8 cellular contexts compared by ENCODE assay signal in the genomic region with DNA sequence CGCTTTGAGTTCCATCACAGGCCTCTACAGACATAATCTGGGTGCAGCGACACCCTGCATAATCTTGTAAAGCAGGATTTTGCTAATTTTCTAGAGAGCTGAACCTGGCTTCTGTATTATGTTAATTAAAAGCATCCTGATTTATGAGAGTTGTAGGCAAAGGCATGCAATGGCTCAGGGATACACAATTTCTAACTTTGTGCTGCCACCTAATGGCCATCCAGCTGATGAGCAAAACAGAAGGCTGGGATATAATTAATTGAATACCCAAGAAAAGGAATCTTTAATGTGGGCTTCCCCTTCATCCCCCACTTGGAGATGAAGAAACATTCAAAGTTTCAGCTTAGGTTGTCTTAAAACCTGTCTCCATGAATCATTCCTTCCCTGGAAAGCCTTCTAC.
A peak's percentile ranks its signal among the peaks of the same experiment; 100 is the strongest.
DNase-seq lines count a peak whose midpoint lies in the region; ATAC-seq and TF ChIP-seq lines count a peak whose summit lies in the region.

No MANE protein-coding gene starts in this region.

- peak; percentile 64 for ATAC-seq in GM18907 (IDR thresholded peaks at IDR 0.05; ENCODE audit: unreplicated experiment)
- ATAC-seq in GM21423 (IDR thresholded peaks at IDR 0.05; ENCODE audit: unreplicated experiment) = no peak

- no peak overlapping the region for H3K27ac Mint-ChIP-seq in activated T-cell treated with anti-CD3 and anti-CD28 coated beads, Interleukin-2, amount 50 U/mL, for 24 hours

- no peaks in the 10 kb centered on the region for H3K79me2 ChIP-seq in smooth muscle cell (ENCODE audit: low read depth)

- POLR2A ChIA-PET in RWPE1 (lab: Yijun Ruan, JAX; ENCODE audit: low non-redundant PET) = no interaction called here

- H3K9me3 ChIP-seq in smooth muscle cell (replicated peaks; ENCODE audit: low read depth) = no peaks in the 10 kb centered on the region

- TF ChIP-seq CTCF in C4-2B (conservative IDR thresholded peaks at IDR 0.05) = peak; percentile 64
- peak; percentile 41 for TF ChIP-seq CTCF in RWPE1 (conservative IDR thresholded peaks at IDR 0.05; ENCODE audit: low read depth)
- peak; percentile 45 for TF ChIP-seq CTCF in fibroblast of villous mesenchyme (IDR thresholded peaks at IDR 0.05; ENCODE audit: insufficient read depth, low read depth, low read length)
- peak; percentile 53 for TF ChIP-seq CTCF in smooth muscle cell (IDR thresholded peaks at IDR 0.05; ENCODE audit: borderline replicate concordance, insufficient read depth, poor library complexity, severe bottlenecking)

- no peaks in the 10 kb centered on the region for H3K9me3 Mint-ChIP-seq in activated T-cell treated with anti-CD3 and anti-CD28 coated beads, Interleukin-2, amount 50 U/mL, for 24 hours

- H4K20me1 ChIP-seq in smooth muscle cell (ENCODE audit: low read depth) = no peaks in the 10 kb centered on the region

- CTCF ChIA-PET in RWPE1 (lab: Yijun Ruan, JAX) = interaction anchor here (0.7 to 0.8 kb wide), 2 partner anchors 59 to 71 kb away, joined by 4 read pairs; no protein-coding TSS in a partner anchor

- H3K4me2 ChIP-seq in smooth muscle cell = no peak overlapping the region

- no peaks in the 10 kb centered on the region for H3K36me3 Mint-ChIP-seq in activated T-cell treated with anti-CD3 and anti-CD28 coated beads, Interleukin-2, amount 50 U/mL, for 24 hours (ENCODE audit: low read depth)

- H3K4me1 Mint-ChIP-seq in activated T-cell treated with anti-CD3 and anti-CD28 coated beads, Interleukin-2, amount 50 U/mL, for 24 hours (ENCODE audit: low read depth) = no peaks in the 10 kb centered on the region

- 37% methylated on average over 2 of the region's 2 CpGs for WGBS in smooth muscle cell (ENCODE audit: low lambda C conversion rate)

- no peaks in the 10 kb centered on the region for H3F3A ChIP-seq in smooth muscle cell (ENCODE audit: low read depth)

- H3K36me3 ChIP-seq in smooth muscle cell (ENCODE audit: low read depth) = no peaks in the 10 kb centered on the region

- no peak overlapping the region for H3K9ac ChIP-seq in smooth muscle cell (ENCODE audit: low read depth)

- H3K27ac ChIP-seq in C4-2B (no peak overlapping the region), RWPE1 (no peak overlapping the region), smooth muscle cell (ENCODE audit: low read depth) (no peak overlapping the region)

- no peaks in the 10 kb centered on the region for H3K27me3 ChIP-seq in smooth muscle cell (ENCODE audit: low read depth)

- no peak overlapping the region for H3K4me3 Mint-ChIP-seq in activated T-cell treated with anti-CD3 and anti-CD28 coated beads, Interleukin-2, amount 50 U/mL, for 24 hours

- H2AFZ ChIP-seq in smooth muscle cell (ENCODE audit: low read depth) = no peak overlapping the region

- peaks cover 52% of the 10 kb centered on the region for H3K27me3 Mint-ChIP-seq in activated T-cell treated with anti-CD3 and anti-CD28 coated beads, Interleukin-2, amount 50 U/mL, for 24 hours

- H3K4me3 ChIP-seq in fibroblast of villous mesenchyme (ENCODE audit: low read depth, low read length) = no peak overlapping the region
- H3K4me3 ChIP-seq in smooth muscle cell = no peak overlapping the region

- DNase-seq in RWPE1 (ENCODE audit: low spot score) (peak; percentile 4), fibroblast of villous mesenchyme (ENCODE audit: low read depth) (peak; percentile 13), smooth muscle cell (lab: John Stamatoyannopoulos, UW; ENCODE audit: unreplicated experiment) (no peak), COLO829 (ENCODE audit: low spot score) (no peak)
- no peak for DNase-seq in activated T-cell treated with anti-CD3 and anti-CD28 coated beads, Interleukin-2, amount 50 U/mL, for 24 hours

- H3K4me1 ChIP-seq in smooth muscle cell (ENCODE audit: low read depth) = no peaks in the 10 kb centered on the region

Comparison
In these comparisons a context has a peak if more than half of its experiments do, and no peak if none do; other contexts are left out.
1. DNase-seq: peak in RWPE1 (single experiment) and fibroblast of villous mesenchyme (single experiment); none in smooth muscle cell (single experiment), COLO829 (single experiment) and activated T-cell treated with anti-CD3 and anti-CD28 coated beads, Interleukin-2, amount 50 U/mL, for 24 hours (single experiment).
2. Peak in every context shown above with its lines, with median percentiles within 50 percentile points of each other: CTCF ChIP-seq.